ENCODE assay signal across 8 cellular contexts in genomic region chr7:30564243-30564892, GRCh38. TPM values are rescaled to one million over a fixed set of nuclear protein-coding genes. Genes with fewer than 3 reads are reported as not detected.
DNase-seq lines count a peak whose midpoint lies in the region; ATAC-seq and TF ChIP-seq lines count a peak whose summit lies in the region.

No MANE protein-coding gene starts in this region.

- WGBS in psoas muscle, 3 donors: 40 to 47% (median 45%) methylated on average over 7 of the region's 7 CpGs
- WGBS in aorta, 2 donors: 42 to 45% methylated on average over 7 of the region's 7 CpGs

- H3K9me3 ChIP-seq in SU-DHL-6 (ENCODE audit: insufficient read depth, low read length) (no peaks in the 10 kb centered on the region), cardiac muscle cell (ENCODE audit: low read depth) (no peaks in the 10 kb centered on the region), psoas muscle (no peaks in the 10 kb centered on the region), aorta (ENCODE audit: control insufficient read depth, low read length) (no peaks in the 10 kb centered on the region)

- TF ChIP-seq CTCF in GM12872 (IDR thresholded peaks at IDR 0.05; ENCODE audit: insufficient read depth, low read depth, low read length) (peak; percentile 94), SU-DHL-6 (IDR thresholded peaks at IDR 0.05; ENCODE audit: insufficient read depth, low read length, poor library complexity, severe bottlenecking) (peak; percentile 94), cardiac muscle cell (IDR thresholded peaks at IDR 0.05; ENCODE audit: low read depth, low read length) (peak; percentile 76), psoas muscle (IDR thresholded peaks at IDR 0.05) (peak; percentile 91)

- H3K4me1 ChIP-seq in cardiac muscle cell (ENCODE audit: low read depth) (no peaks in the 10 kb centered on the region), psoas muscle (no peaks in the 10 kb centered on the region), aorta (ENCODE audit: control insufficient read depth in 1 of 2, insufficient read depth in 2 of 2, low read length in 2 of 2) (no peaks in the 10 kb centered on the region)

- H3F3A ChIP-seq in SU-DHL-6 (ENCODE audit: insufficient read depth): no peaks in the 10 kb centered on the region

- H3K4me1 Mint-ChIP-seq in activated naive CD8-positive, alpha-beta T cell treated with anti-CD3 and anti-CD28 coated beads, Interleukin-2, amount 10 ng/mL, durations not matched to agents 7 days and 5 days: no peaks in the 10 kb centered on the region

- no peaks in the 10 kb centered on the region for H4K20me1 ChIP-seq in SU-DHL-6 (ENCODE audit: low read depth, low read length)

- H3K9me3 Mint-ChIP-seq in activated naive CD8-positive, alpha-beta T cell treated with anti-CD3 and anti-CD28 coated beads, Interleukin-2, amount 10 ng/mL, durations not matched to agents 7 days and 5 days: no peaks in the 10 kb centered on the region

- H2AFZ ChIP-seq in SU-DHL-6 (ENCODE audit: low read depth, low read length, severe bottlenecking): no peak overlapping the region

- no peak overlapping the region for H3K27ac Mint-ChIP-seq in activated naive CD8-positive, alpha-beta T cell treated with anti-CD3 and anti-CD28 coated beads, Interleukin-2, amount 10 ng/mL, durations not matched to agents 7 days and 5 days

- no peaks in the 10 kb centered on the region for H3K27me3 ChIP-seq in SU-DHL-6 (ENCODE audit: low read length)
- H3K27me3 ChIP-seq in cardiac muscle cell: no peaks in the 10 kb centered on the region
- H3K27me3 ChIP-seq in psoas muscle (ENCODE audit: insufficient read depth in 3 of 3, low read length in 2 of 3): no peaks in the 10 kb centered on the region
- H3K27me3 ChIP-seq in aorta (ENCODE audit: control insufficient read depth in 1 of 2, insufficient read depth in 2 of 2, low read length in 1 of 2): no peaks in the 10 kb centered on the region

- ATAC-seq in HG02642 (IDR thresholded peaks at IDR 0.05; ENCODE audit: poor library complexity, unreplicated experiment) (peak; percentile 90), psoas muscle (peak; percentile 95 to 98 (median 96)), aorta (ENCODE audit: low FRiP score) (peak; percentile 94)
- ATAC-seq in activated naive CD8-positive, alpha-beta T cell treated with anti-CD3 and anti-CD28 coated beads, Interleukin-2, amount 10 ng/mL, durations not matched to agents 7 days and 5 days (ENCODE audit: low read depth): peak; percentile 92

- H3K27ac ChIP-seq in SU-DHL-6 (ENCODE audit: low read depth, low read length) (no peak overlapping the region), cardiac muscle cell (no peak overlapping the region), psoas muscle (no peak overlapping the region), aorta (ENCODE audit: low read depth in 1 of 2, low read length in 2 of 2) (no peak overlapping the region)

- POLR2A ChIA-PET in activated naive CD8-positive, alpha-beta T cell treated with anti-CD3 and anti-CD28 coated beads, Interleukin-2, amount 10 ng/mL, durations not matched to agents 7 days and 5 days (lab: Charles Lee): no interaction called here

- H3K36me3 Mint-ChIP-seq in activated naive CD8-positive, alpha-beta T cell treated with anti-CD3 and anti-CD28 coated beads, Interleukin-2, amount 10 ng/mL, durations not matched to agents 7 days and 5 days: peaks cover 15% of the 10 kb centered on the region

- no peaks in the 10 kb centered on the region for H3K27me3 Mint-ChIP-seq in activated naive CD8-positive, alpha-beta T cell treated with anti-CD3 and anti-CD28 coated beads, Interleukin-2, amount 10 ng/mL, durations not matched to agents 7 days and 5 days

- peak; percentile 74 for DNase-seq in NCI-H1105 treated with DMSO at 0.1 percent for 48 hours (lab: John Stamatoyannopoulos, UW)
- DNase-seq in activated naive CD8-positive, alpha-beta T cell treated with anti-CD3 and anti-CD28 coated beads, Interleukin-2, amount 10 ng/mL, durations not matched to agents 7 days and 5 days: peak; percentile 76
- peak; percentile 87 to 92 for DNase-seq in cardiac muscle cell (ENCODE audit: low read depth in 1 of 2, low spot score in 1 of 2)
- peak; percentile 77 to 87 for DNase-seq in psoas muscle
- peak; percentile 85 to 91 for DNase-seq in aorta

- H3K9ac ChIP-seq in SU-DHL-6 (ENCODE audit: low read length): no peak overlapping the region

- no peaks in the 10 kb centered on the region for H3K9me2 ChIP-seq in SU-DHL-6 (replicated peaks; ENCODE audit: insufficient read depth, low read length)

- no peaks in the 10 kb centered on the region for H3K79me2 ChIP-seq in SU-DHL-6 (ENCODE audit: insufficient read depth, low read length)

- no peak overlapping the region for H3K4me3 Mint-ChIP-seq in activated naive CD8-positive, alpha-beta T cell treated with anti-CD3 and anti-CD28 coated beads, Interleukin-2, amount 10 ng/mL, durations not matched to agents 7 days and 5 days

- intact Hi-C loops in psoas muscle (cut with DNase I): loop anchor here (2.0 to 10.0 kb wide), 4 partner anchors 16 to 410 kb away; no protein-coding TSS in a partner anchor
- intact Hi-C loops in aorta (cut with DNase I): loop anchor here (2.0 to 10.0 kb wide), 2 partner anchors 16 to 400 kb away; no protein-coding TSS in a partner anchor

- H3K36me3 ChIP-seq in SU-DHL-6 (ENCODE audit: low read length) (no peaks in the 10 kb centered on the region), cardiac muscle cell (no peaks in the 10 kb centered on the region), psoas muscle (ENCODE audit: insufficient read depth in 1 of 2, low read depth in 1 of 2) (peaks cover 5 to 86% of the 10 kb centered on the region in 2 donors), aorta (ENCODE audit: control insufficient read depth in 1 of 2, insufficient read depth in 2 of 2, low read length in 1 of 2) (peaks cover 3 to 4% of the 10 kb centered on the region in 2 donors)

- no peak overlapping the region for H3K4me2 ChIP-seq in SU-DHL-6 (ENCODE audit: low read depth, low read length, poor library complexity, severe bottlenecking)

- H3K4me3 ChIP-seq in SU-DHL-6 (ENCODE audit: insufficient read depth, low read length, poor library complexity, severe bottlenecking) (no peak overlapping the region), cardiac muscle cell (no peak overlapping the region), psoas muscle (no peak overlapping the region), aorta (ENCODE audit: low read length in 2 of 2) (no peak overlapping the region)

RNA-seq across cellular contexts. Expression of gene GARS1, which starts 30.3 kb away (rescaled TPM):
- total RNA-seq in activated naive CD8-positive, alpha-beta T cell treated with anti-CD3 and anti-CD28 coated beads, Interleukin-2, amount 10 ng/mL, durations not matched to agents 7 days and 5 days: 100 to 1,000 TPM; 150 to 154 TPM
- total RNA-seq in cardiac muscle cell: 71.5 and 82.9 TPM in 2 replicates
- polyA plus RNA-seq in cardiac muscle cell: 77.0 and 77.3 TPM in 2 replicates
- 10 to 100 TPM; 44.5 to 80.3 (median 59.1) TPM for total RNA-seq in psoas muscle
- 100 to 1,000 TPM in 1 of 3 donors, 10 to 100 TPM in 2; 48.9 to 146 (median 71.6) TPM for polyA plus RNA-seq in psoas muscle
- 10 to 100 TPM; 56.5 to 73.8 TPM for total RNA-seq in aorta
- polyA plus RNA-seq in aorta: 10 to 100 TPM; 33.2 to 37.7 TPM

RNA-seq across cellular contexts. Expression of gene GGCT, which starts 59.7 kb away (rescaled TPM):
- 10 to 100 TPM; 40.2 to 42.7 TPM for total RNA-seq in activated naive CD8-positive, alpha-beta T cell treated with anti-CD3 and anti-CD28 coated beads, Interleukin-2, amount 10 ng/mL, durations not matched to agents 7 days and 5 days
- total RNA-seq in cardiac muscle cell (41.9 and 49.8 TPM in 2 replicates), psoas muscle (10 to 100 TPM; 16.2 to 20.6 (median 17.0) TPM), aorta (10 to 100 TPM; 16.7 to 22.5 TPM)
- polyA plus RNA-seq in cardiac muscle cell (66.2 and 81.2 TPM in 2 replicates), psoas muscle (10 to 100 TPM; 30.8 to 55.7 (median 31.8) TPM), aorta (10 to 100 TPM; 29.4 to 64.2 TPM)
